ENCODE assay signal across 1 cellular context in the genomic region with DNA sequence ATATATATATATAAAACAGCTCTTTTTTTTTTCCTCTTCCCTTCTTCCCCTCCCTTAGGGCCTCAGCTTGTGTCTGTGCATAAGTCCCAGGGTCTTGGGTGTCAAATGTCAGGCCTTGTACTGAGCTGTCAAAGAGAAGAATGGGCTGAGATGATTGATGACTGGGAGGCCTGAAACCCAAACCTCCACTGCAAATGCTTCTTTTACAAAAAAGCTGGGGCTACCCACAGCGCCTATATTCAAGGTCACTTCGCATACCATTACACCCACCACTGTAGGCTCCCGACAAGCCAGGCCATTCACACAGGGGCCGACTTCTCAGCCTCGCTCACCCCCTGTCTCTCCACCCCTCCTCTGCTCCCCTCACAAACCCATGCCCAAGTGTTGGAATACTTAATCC.
TF ChIP-seq lines count a peak whose summit lies in the region.

No MANE protein-coding gene starts in this region.

TF ChIP-seq in SK-N-SH, 30 proteins besides CTCF, POLR2A, EP300 and RAD21 (continued from another document):
- TF ChIP-seq, protein P1, sequence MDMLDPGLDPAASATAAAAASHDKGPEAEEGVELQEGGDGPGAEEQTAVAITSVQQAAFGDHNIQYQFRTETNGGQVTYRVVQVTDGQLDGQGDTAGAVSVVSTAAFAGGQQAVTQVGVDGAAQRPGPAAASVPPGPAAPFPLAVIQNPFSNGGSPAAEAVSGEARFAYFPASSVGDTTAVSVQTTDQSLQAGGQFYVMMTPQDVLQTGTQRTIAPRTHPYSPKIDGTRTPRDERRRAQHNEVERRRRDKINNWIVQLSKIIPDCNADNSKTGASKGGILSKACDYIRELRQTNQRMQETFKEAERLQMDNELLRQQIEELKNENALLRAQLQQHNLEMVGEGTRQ (IDR thresholded peaks at IDR 0.05; ENCODE audit: borderline replicate concordance, low read depth, low read length) = no peak
- TF ChIP-seq FOXJ3 (CRISPR knock-in tag; IDR thresholded peaks at IDR 0.05) = no peak
- TF ChIP-seq ELF1 (IDR thresholded peaks at IDR 0.05) = no peak
- no peak for TF ChIP-seq SMC3 (IDR thresholded peaks at IDR 0.05; ENCODE audit: low read depth, low read length)
- no peak for TF ChIP-seq SIN3A (IDR thresholded peaks at IDR 0.05; ENCODE audit: borderline replicate concordance, low read depth, low read length)
- TF ChIP-seq, protein P2, sequence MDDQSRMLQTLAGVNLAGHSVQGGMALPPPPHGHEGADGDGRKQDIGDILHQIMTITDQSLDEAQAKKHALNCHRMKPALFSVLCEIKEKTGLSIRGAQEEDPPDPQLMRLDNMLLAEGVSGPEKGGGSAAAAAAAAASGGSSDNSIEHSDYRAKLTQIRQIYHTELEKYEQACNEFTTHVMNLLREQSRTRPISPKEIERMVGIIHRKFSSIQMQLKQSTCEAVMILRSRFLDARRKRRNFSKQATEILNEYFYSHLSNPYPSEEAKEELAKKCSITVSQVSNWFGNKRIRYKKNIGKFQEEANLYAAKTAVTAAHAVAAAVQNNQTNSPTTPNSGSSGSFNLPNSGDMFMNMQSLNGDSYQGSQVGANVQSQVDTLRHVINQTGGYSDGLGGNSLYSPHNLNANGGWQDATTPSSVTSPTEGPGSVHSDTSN (IDR thresholded peaks at IDR 0.05) = no peak
- TF ChIP-seq, protein P3, sequence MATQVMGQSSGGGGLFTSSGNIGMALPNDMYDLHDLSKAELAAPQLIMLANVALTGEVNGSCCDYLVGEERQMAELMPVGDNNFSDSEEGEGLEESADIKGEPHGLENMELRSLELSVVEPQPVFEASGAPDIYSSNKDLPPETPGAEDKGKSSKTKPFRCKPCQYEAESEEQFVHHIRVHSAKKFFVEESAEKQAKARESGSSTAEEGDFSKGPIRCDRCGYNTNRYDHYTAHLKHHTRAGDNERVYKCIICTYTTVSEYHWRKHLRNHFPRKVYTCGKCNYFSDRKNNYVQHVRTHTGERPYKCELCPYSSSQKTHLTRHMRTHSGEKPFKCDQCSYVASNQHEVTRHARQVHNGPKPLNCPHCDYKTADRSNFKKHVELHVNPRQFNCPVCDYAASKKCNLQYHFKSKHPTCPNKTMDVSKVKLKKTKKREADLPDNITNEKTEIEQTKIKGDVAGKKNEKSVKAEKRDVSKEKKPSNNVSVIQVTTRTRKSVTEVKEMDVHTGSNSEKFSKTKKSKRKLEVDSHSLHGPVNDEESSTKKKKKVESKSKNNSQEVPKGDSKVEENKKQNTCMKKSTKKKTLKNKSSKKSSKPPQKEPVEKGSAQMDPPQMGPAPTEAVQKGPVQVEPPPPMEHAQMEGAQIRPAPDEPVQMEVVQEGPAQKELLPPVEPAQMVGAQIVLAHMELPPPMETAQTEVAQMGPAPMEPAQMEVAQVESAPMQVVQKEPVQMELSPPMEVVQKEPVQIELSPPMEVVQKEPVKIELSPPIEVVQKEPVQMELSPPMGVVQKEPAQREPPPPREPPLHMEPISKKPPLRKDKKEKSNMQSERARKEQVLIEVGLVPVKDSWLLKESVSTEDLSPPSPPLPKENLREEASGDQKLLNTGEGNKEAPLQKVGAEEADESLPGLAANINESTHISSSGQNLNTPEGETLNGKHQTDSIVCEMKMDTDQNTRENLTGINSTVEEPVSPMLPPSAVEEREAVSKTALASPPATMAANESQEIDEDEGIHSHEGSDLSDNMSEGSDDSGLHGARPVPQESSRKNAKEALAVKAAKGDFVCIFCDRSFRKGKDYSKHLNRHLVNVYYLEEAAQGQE (IDR thresholded peaks at IDR 0.05; ENCODE audit: low read depth, low read length) = no peak
- TF ChIP-seq, protein P4, sequence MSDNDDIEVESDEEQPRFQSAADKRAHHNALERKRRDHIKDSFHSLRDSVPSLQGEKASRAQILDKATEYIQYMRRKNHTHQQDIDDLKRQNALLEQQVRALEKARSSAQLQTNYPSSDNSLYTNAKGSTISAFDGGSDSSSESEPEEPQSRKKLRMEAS (IDR thresholded peaks at IDR 0.05; ENCODE audit: low read depth) = no peak
- no peak for TF ChIP-seq JUND (IDR thresholded peaks at IDR 0.05)
